ENCODE assay signal across 11 cellular contexts in genomic region chr18:50313031-50313607, GRCh38. TPM values are rescaled to one million over a fixed set of nuclear protein-coding genes. Genes with fewer than 3 reads are reported as not detected.
DNase-seq lines count a peak whose midpoint lies in the region; ATAC-seq and TF ChIP-seq lines count a peak whose summit lies in the region.
"Had no signal": no experiment of that assay in that cellular context is flagged by ENCODE, and none has a peak within 500 bp of the region (broad histone marks: within the 10 kb centered on the region; RNA-seq: fewer than 3 reads in every experiment).

No MANE protein-coding gene starts in this region.

- H3K4me1 Mint-ChIP-seq in activated CD8-positive, alpha-beta memory T cell treated with anti-CD3 and anti-CD28 coated beads, Interleukin-2, amount 10 ng/mL, durations not matched to agents 7 days and 5 days, result peaks cover 2% of the 10 kb centered on the region
- H3K4me1 Mint-ChIP-seq in activated T-helper 2 cell treated with anti-CD3 and anti-CD28 coated beads, Interferon-gamma antibody, Interleukin-2, Interleukin-4, amounts not matched to agents 10 μg/mL and 5 μg/mL and 100 μg/mL, durations not matched to agents 14 hours and 24 hours and 36 hours (ENCODE audit: low read depth), result peaks cover 10% of the 10 kb centered on the region

- H3K9me3 ChIP-seq in DOHH2 (ENCODE audit: control insufficient read depth, insufficient read depth, low read length) (no peaks in the 10 kb centered on the region), smooth muscle cell (replicated peaks; ENCODE audit: low read depth) (no peaks in the 10 kb centered on the region)

- ATAC-seq in GM19397 (IDR thresholded peaks at IDR 0.05; ENCODE audit: unreplicated experiment) (peak; percentile 40), HG02938 (IDR thresholded peaks at IDR 0.05; ENCODE audit: unreplicated experiment) (peak; percentile 21), HG02870 (IDR thresholded peaks at IDR 0.05; ENCODE audit: unreplicated experiment) (no peak)
- ATAC-seq in activated CD8-positive, alpha-beta memory T cell treated with anti-CD3 and anti-CD28 coated beads, Interleukin-2, amount 10 ng/mL, durations not matched to agents 7 days and 5 days, result no peak
- ATAC-seq: Panc1 had no signal

- no peaks in the 10 kb centered on the region for H3K36me3 Mint-ChIP-seq in activated CD8-positive, alpha-beta memory T cell treated with anti-CD3 and anti-CD28 coated beads, Interleukin-2, amount 10 ng/mL, durations not matched to agents 7 days and 5 days
- no peaks in the 10 kb centered on the region for H3K36me3 Mint-ChIP-seq in activated T-helper 2 cell treated with anti-CD3 and anti-CD28 coated beads, Interferon-gamma antibody, Interleukin-2, Interleukin-4, amounts not matched to agents 10 μg/mL and 5 μg/mL and 100 μg/mL, durations not matched to agents 14 hours and 24 hours and 36 hours (ENCODE audit: low read depth)

- no peaks in the 10 kb centered on the region for H3K79me2 ChIP-seq in DOHH2 (ENCODE audit: control insufficient read depth, low read length)
- H3K79me2 ChIP-seq in smooth muscle cell (ENCODE audit: low read depth), result no peaks in the 10 kb centered on the region

- H3K27ac ChIP-seq in DOHH2 (ENCODE audit: low read depth, low read length) (peak overlapping the region; percentile 68), smooth muscle cell (ENCODE audit: low read depth) (no peak overlapping the region)

- H3K36me3 ChIP-seq in DOHH2 (ENCODE audit: control insufficient read depth, low read length), result no peaks in the 10 kb centered on the region
- H3K36me3 ChIP-seq in smooth muscle cell (ENCODE audit: low read depth), result no peaks in the 10 kb centered on the region

- H3K4me2 ChIP-seq in DOHH2 (ENCODE audit: low read length) (peak overlapping the region; percentile 78), smooth muscle cell (no peak overlapping the region)

- H3F3A ChIP-seq in DOHH2 (ENCODE audit: control insufficient read depth, insufficient read depth), result peaks cover 14% of the 10 kb centered on the region
- no peaks in the 10 kb centered on the region for H3F3A ChIP-seq in smooth muscle cell (ENCODE audit: low read depth)

- CTCF ChIA-PET in activated CD8-positive, alpha-beta memory T cell treated with anti-CD3 and anti-CD28 coated beads, Interleukin-2, amount 10 ng/mL, durations not matched to agents 7 days and 5 days (lab: Charles Lee), result no interaction called here

- intact Hi-C loops in activated T-helper 2 cell treated with anti-CD3 and anti-CD28 coated beads, Interferon-gamma antibody, Interleukin-2, Interleukin-4, amounts not matched to agents 10 μg/mL and 5 μg/mL and 100 μg/mL, durations not matched to agents 14 hours and 24 hours and 36 hours (cut with micrococcal nuclease), result no loop called here

- H3K9me2 ChIP-seq in DOHH2 (replicated peaks; ENCODE audit: control insufficient read depth, low read length), result no peaks in the 10 kb centered on the region

- H3K9me3 Mint-ChIP-seq in activated CD8-positive, alpha-beta memory T cell treated with anti-CD3 and anti-CD28 coated beads, Interleukin-2, amount 10 ng/mL, durations not matched to agents 7 days and 5 days (ENCODE audit: low read depth), result no peaks in the 10 kb centered on the region
- peaks cover 4% of the 10 kb centered on the region for H3K9me3 Mint-ChIP-seq in activated T-helper 2 cell treated with anti-CD3 and anti-CD28 coated beads, Interferon-gamma antibody, Interleukin-2, Interleukin-4, amounts not matched to agents 10 μg/mL and 5 μg/mL and 100 μg/mL, durations not matched to agents 14 hours and 24 hours and 36 hours
- H3K9me3 Mint-ChIP-seq: activated T-cell treated with anti-CD3 and anti-CD28 coated beads, Interleukin-2, amount 50 U/mL, for 24 hours had no signal

- no peak overlapping the region for H3K4me3 Mint-ChIP-seq in activated CD8-positive, alpha-beta memory T cell treated with anti-CD3 and anti-CD28 coated beads, Interleukin-2, amount 10 ng/mL, durations not matched to agents 7 days and 5 days
- no peak overlapping the region for H3K4me3 Mint-ChIP-seq in activated T-helper 2 cell treated with anti-CD3 and anti-CD28 coated beads, Interferon-gamma antibody, Interleukin-2, Interleukin-4, amounts not matched to agents 10 μg/mL and 5 μg/mL and 100 μg/mL, durations not matched to agents 14 hours and 24 hours and 36 hours (ENCODE audit: low read depth)
- H3K4me3 Mint-ChIP-seq: activated T-cell treated with anti-CD3 and anti-CD28 coated beads, Interleukin-2, amount 50 U/mL, for 24 hours had no signal

- DNase-seq in MV-4-11 (lab: John Stamatoyannopoulos, UW) (peak; percentile 66), smooth muscle cell (lab: John Stamatoyannopoulos, UW; ENCODE audit: unreplicated experiment) (no peak)
- no peak for DNase-seq in activated CD8-positive, alpha-beta memory T cell treated with anti-CD3 and anti-CD28 coated beads, Interleukin-2, amount 10 ng/mL, durations not matched to agents 7 days and 5 days
- DNase-seq in activated T-helper 2 cell treated with anti-CD3 and anti-CD28 coated beads, Interferon-gamma antibody, Interleukin-2, Interleukin-4, amounts not matched to agents 10 μg/mL and 5 μg/mL and 100 μg/mL, durations not matched to agents 14 hours and 24 hours and 36 hours (ENCODE audit: low spot score), result no peak
- DNase-seq: activated T-cell treated with anti-CD3 and anti-CD28 coated beads, Interleukin-2, amount 50 U/mL, for 24 hours; NCI-H2029 treated with DMSO at 0.1 percent for 48 hours had no signal

- H3K4me3 ChIP-seq in DOHH2 (ENCODE audit: low read length) (peak overlapping the region; percentile 55), smooth muscle cell (no peak overlapping the region)

- WGBS in smooth muscle cell (ENCODE audit: low lambda C conversion rate), result 86% methylated on average over 2 of the region's 2 CpGs

- H3K27me3 ChIP-seq in DOHH2 (ENCODE audit: control insufficient read depth, low read length) (no peaks in the 10 kb centered on the region), smooth muscle cell (ENCODE audit: low read depth) (peaks cover 16% of the 10 kb centered on the region)

- H3K4me1 ChIP-seq in DOHH2 (ENCODE audit: control insufficient read depth, low read length), result peaks cover 62% of the 10 kb centered on the region
- H3K4me1 ChIP-seq in smooth muscle cell (ENCODE audit: low read depth), result peaks cover 2% of the 10 kb centered on the region

- no peak overlapping the region for H2AFZ ChIP-seq in smooth muscle cell (ENCODE audit: low read depth)

- no peaks in the 10 kb centered on the region for H4K20me1 ChIP-seq in DOHH2 (ENCODE audit: control insufficient read depth, insufficient read depth, low read depth, low read length)
- no peaks in the 10 kb centered on the region for H4K20me1 ChIP-seq in smooth muscle cell (ENCODE audit: low read depth)

- no peak overlapping the region for H3K27ac Mint-ChIP-seq in activated CD8-positive, alpha-beta memory T cell treated with anti-CD3 and anti-CD28 coated beads, Interleukin-2, amount 10 ng/mL, durations not matched to agents 7 days and 5 days
- H3K27ac Mint-ChIP-seq in activated T-helper 2 cell treated with anti-CD3 and anti-CD28 coated beads, Interferon-gamma antibody, Interleukin-2, Interleukin-4, amounts not matched to agents 10 μg/mL and 5 μg/mL and 100 μg/mL, durations not matched to agents 14 hours and 24 hours and 36 hours, result no peak overlapping the region
- H3K27ac Mint-ChIP-seq: activated T-cell treated with anti-CD3 and anti-CD28 coated beads, Interleukin-2, amount 50 U/mL, for 24 hours had no signal

- no peak overlapping the region for H3K9ac ChIP-seq in smooth muscle cell (ENCODE audit: low read depth)

- TF ChIP-seq CTCF in DOHH2 (IDR thresholded peaks at IDR 0.05; ENCODE audit: low read depth, low read length, poor library complexity, severe bottlenecking), result no peak
- TF ChIP-seq CTCF in smooth muscle cell (IDR thresholded peaks at IDR 0.05; ENCODE audit: borderline replicate concordance, insufficient read depth, poor library complexity, severe bottlenecking), result no peak

- peaks cover 39% of the 10 kb centered on the region for H3K27me3 Mint-ChIP-seq in activated CD8-positive, alpha-beta memory T cell treated with anti-CD3 and anti-CD28 coated beads, Interleukin-2, amount 10 ng/mL, durations not matched to agents 7 days and 5 days
- peaks cover 9% of the 10 kb centered on the region for H3K27me3 Mint-ChIP-seq in activated T-helper 2 cell treated with anti-CD3 and anti-CD28 coated beads, Interferon-gamma antibody, Interleukin-2, Interleukin-4, amounts not matched to agents 10 μg/mL and 5 μg/mL and 100 μg/mL, durations not matched to agents 14 hours and 24 hours and 36 hours (ENCODE audit: low read depth)

RNA-seq across cellular contexts. Expression of gene CXXC1, which starts 25.6 kb away (rescaled TPM):
- 100 to 1,000 TPM; 128 to 150 TPM for total RNA-seq in activated CD8-positive, alpha-beta memory T cell treated with anti-CD3 and anti-CD28 coated beads, Interleukin-2, amount 10 ng/mL, durations not matched to agents 7 days and 5 days
- 94.9 and 101 TPM in 2 replicates for total RNA-seq in activated T-helper 2 cell treated with anti-CD3 and anti-CD28 coated beads, Interferon-gamma antibody, Interleukin-2, Interleukin-4, amounts not matched to agents 10 μg/mL and 5 μg/mL and 100 μg/mL, durations not matched to agents 14 hours and 24 hours and 36 hours
- total RNA-seq in smooth muscle cell, result 15.4 and 20.6 TPM in 2 replicates
- polyA plus RNA-seq in smooth muscle cell, result 39.6 and 70.1 TPM in 2 replicates

RNA-seq across cellular contexts. Expression of gene MBD1, which starts 31.8 kb away (rescaled TPM):
- total RNA-seq in activated CD8-positive, alpha-beta memory T cell treated with anti-CD3 and anti-CD28 coated beads, Interleukin-2, amount 10 ng/mL, durations not matched to agents 7 days and 5 days, result 100 to 1,000 TPM in 1 of 2 experiments, 10 to 100 TPM in 1; 97.8 to 106 TPM
- total RNA-seq in activated T-helper 2 cell treated with anti-CD3 and anti-CD28 coated beads, Interferon-gamma antibody, Interleukin-2, Interleukin-4, amounts not matched to agents 10 μg/mL and 5 μg/mL and 100 μg/mL, durations not matched to agents 14 hours and 24 hours and 36 hours, result 78.4 and 79.7 TPM in 2 replicates
- total RNA-seq in smooth muscle cell, result 40.3 and 61.3 TPM in 2 replicates
- 49.8 and 53.1 TPM in 2 replicates for polyA plus RNA-seq in smooth muscle cell

RNA-seq across cellular contexts. Expression of gene CFAP53, which starts 46.8 kb away (rescaled TPM):
- total RNA-seq in activated CD8-positive, alpha-beta memory T cell treated with anti-CD3 and anti-CD28 coated beads, Interleukin-2, amount 10 ng/mL, durations not matched to agents 7 days and 5 days, result under 1 TPM; 0.16 to 0.50 TPM
- 0.25 and 0.51 TPM in 2 replicates for total RNA-seq in activated T-helper 2 cell treated with anti-CD3 and anti-CD28 coated beads, Interferon-gamma antibody, Interleukin-2, Interleukin-4, amounts not matched to agents 10 μg/mL and 5 μg/mL and 100 μg/mL, durations not matched to agents 14 hours and 24 hours and 36 hours
- 0.36 and 0.99 TPM in 2 replicates for total RNA-seq in smooth muscle cell
- polyA plus RNA-seq in smooth muscle cell, result 0.41 and 1.1 TPM in 2 replicates

Comparison
In these comparisons a context has a peak if more than half of its experiments do, and no peak if none do; other contexts are left out.
1. ATAC-seq: peak in GM19397 (single experiment) and HG02938 (single experiment); none in activated CD8-positive, alpha-beta memory T cell treated with anti-CD3 and anti-CD28 coated beads, Interleukin-2, amount 10 ng/mL, durations not matched to agents 7 days and 5 days (single experiment) and HG02870 (single experiment).